ENCODE assay signal across 1 cellular context in the genomic region with DNA sequence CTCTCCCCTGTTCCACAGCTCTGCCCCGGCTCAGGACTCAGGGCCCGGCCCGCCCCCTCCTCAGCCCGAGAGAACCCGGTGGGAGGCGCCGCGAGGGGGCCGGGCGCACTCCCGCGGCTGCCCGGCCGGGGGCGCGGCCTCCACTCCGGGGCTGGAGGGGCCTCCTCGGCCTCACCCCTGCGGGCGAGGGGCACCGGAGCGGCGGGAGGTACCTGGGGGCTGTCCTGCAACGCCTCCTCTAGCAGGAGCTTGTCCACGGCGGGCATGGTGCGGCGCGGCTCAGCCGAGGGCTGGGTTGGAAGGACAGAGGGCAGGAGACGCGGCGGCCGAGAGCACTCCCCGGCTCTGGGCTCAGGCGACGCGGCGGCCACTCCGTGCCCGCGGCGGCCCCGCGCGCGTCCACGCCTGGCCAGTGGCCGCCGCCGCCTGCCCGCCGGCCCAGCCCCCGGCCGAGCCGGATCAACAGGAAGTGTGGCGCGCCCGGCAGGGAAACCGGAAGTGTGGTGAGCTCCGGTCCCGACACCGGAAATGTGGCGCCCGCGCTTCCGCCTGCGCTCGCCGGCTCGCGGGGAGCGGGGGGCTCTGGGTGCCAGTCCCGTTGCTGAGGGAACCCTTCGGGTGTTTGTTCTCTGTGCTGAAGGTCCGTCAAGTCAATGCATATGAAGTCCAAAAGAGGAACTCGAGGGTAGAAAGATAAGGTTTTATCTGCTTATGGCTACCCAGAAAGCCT.
TF ChIP-seq lines count a peak whose summit lies in the region.

APPL2 (minus strand) TSS at position 428 of the 730 bp plus-strand sequence; CDS start at position 266, 162 bp downstream.

TF ChIP-seq in HepG2, 621 proteins besides CTCF, POLR2A, EP300 and RAD21 (continued from another document and continues in another):
- TF ChIP-seq DNMT1 (CRISPR knock-in tag; IDR thresholded peaks at IDR 0.05): 0 out of 2 replicates have a peak, but pooled peaks have one; percentile 76
- peak; percentile 97 for TF ChIP-seq ZFY (CRISPR knock-in tag; IDR thresholded peaks at IDR 0.05)
- TF ChIP-seq ZNF589 (CRISPR knock-in tag; conservative IDR thresholded peaks at IDR 0.05): 0 out of 2 replicates have a peak, but pooled peaks have one; percentile 25
- TF ChIP-seq ZNF30 (CRISPR knock-in tag; IDR thresholded peaks at IDR 0.05): no peak
- peak; percentile 67 for TF ChIP-seq ZNF335 (CRISPR knock-in tag; IDR thresholded peaks at IDR 0.05)
- TF ChIP-seq ZBTB1 (CRISPR knock-in tag; IDR thresholded peaks at IDR 0.05; ENCODE audit: borderline replicate concordance): no peak
- TF ChIP-seq ZNF20 (CRISPR knock-in tag; IDR thresholded peaks at IDR 0.05): no peak
- peak; percentile 68; the same call in 1 of the 2 replicates for TF ChIP-seq MTA1 (CRISPR knock-in tag; IDR thresholded peaks at IDR 0.05; ENCODE audit: borderline replicate concordance)
- peak; percentile 43 for TF ChIP-seq ZNF18 (CRISPR knock-in tag; IDR thresholded peaks at IDR 0.05; ENCODE audit: insufficient replicate concordance)
- TF ChIP-seq ZBTB7A (CRISPR knock-in tag; IDR thresholded peaks at IDR 0.05): peak; percentile 48; the same call in 1 of the 2 replicates
- no peak for TF ChIP-seq TEF (CRISPR knock-in tag; IDR thresholded peaks at IDR 0.05)
- TF ChIP-seq, protein P1, sequence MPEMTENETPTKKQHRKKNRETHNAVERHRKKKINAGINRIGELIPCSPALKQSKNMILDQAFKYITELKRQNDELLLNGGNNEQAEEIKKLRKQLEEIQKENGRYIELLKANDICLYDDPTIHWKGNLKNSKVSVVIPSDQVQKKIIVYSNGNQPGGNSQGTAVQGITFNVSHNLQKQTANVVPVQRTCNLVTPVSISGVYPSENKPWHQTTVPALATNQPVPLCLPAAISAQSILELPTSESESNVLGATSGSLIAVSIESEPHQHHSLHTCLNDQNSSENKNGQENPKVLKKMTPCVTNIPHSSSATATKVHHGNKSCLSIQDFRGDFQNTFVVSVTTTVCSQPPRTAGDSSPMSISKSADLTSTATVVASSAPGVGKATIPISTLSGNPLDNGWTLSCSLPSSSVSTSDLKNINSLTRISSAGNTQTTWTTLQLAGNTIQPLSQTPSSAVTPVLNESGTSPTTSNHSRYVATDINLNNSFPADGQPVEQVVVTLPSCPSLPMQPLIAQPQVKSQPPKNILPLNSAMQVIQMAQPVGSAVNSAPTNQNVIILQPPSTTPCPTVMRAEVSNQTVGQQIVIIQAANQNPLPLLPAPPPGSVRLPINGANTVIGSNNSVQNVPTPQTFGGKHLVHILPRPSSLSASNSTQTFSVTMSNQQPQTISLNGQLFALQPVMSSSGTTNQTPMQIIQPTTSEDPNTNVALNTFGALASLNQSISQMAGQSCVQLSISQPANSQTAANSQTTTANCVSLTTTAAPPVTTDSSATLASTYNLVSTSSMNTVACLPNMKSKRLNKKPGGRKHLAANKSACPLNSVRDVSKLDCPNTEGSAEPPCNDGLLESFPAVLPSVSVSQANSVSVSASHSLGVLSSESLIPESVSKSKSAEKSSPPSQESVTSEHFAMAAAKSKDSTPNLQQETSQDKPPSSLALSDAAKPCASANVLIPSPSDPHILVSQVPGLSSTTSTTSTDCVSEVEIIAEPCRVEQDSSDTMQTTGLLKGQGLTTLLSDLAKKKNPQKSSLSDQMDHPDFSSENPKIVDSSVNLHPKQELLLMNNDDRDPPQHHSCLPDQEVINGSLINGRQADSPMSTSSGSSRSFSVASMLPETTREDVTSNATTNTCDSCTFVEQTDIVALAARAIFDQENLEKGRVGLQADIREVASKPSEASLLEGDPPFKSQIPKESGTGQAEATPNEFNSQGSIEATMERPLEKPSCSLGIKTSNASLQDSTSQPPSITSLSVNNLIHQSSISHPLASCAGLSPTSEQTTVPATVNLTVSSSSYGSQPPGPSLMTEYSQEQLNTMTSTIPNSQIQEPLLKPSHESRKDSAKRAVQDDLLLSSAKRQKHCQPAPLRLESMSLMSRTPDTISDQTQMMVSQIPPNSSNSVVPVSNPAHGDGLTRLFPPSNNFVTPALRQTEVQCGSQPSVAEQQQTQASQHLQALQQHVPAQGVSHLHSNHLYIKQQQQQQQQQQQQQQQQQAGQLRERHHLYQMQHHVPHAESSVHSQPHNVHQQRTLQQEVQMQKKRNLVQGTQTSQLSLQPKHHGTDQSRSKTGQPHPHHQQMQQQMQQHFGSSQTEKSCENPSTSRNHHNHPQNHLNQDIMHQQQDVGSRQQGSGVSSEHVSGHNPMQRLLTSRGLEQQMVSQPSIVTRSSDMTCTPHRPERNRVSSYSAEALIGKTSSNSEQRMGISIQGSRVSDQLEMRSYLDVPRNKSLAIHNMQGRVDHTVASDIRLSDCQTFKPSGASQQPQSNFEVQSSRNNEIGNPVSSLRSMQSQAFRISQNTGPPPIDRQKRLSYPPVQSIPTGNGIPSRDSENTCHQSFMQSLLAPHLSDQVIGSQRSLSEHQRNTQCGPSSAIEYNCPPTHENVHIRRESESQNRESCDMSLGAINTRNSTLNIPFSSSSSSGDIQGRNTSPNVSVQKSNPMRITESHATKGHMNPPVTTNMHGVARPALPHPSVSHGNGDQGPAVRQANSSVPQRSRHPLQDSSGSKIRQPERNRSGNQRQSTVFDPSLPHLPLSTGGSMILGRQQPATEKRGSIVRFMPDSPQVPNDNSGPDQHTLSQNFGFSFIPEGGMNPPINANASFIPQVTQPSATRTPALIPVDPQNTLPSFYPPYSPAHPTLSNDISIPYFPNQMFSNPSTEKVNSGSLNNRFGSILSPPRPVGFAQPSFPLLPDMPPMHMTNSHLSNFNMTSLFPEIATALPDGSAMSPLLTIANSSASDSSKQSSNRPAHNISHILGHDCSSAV (CRISPR knock-in tag; IDR thresholded peaks at IDR 0.05; ENCODE audit: borderline replicate concordance): no peak
- no peak for TF ChIP-seq ADNP (CRISPR knock-in tag; IDR thresholded peaks at IDR 0.05)
- TF ChIP-seq ZNF441 (CRISPR knock-in tag; IDR thresholded peaks at IDR 0.05; ENCODE audit: borderline replicate concordance): peak; percentile 52; the same call in 1 of the 2 replicates
- TF ChIP-seq PRDM15 (CRISPR knock-in tag; IDR thresholded peaks at IDR 0.05): peak; percentile 52
- peak; percentile 71 for TF ChIP-seq GATAD1 (CRISPR knock-in tag; IDR thresholded peaks at IDR 0.05)
- 0 out of 2 replicates have a peak, but pooled peaks have one; percentile 64 for TF ChIP-seq ZNF788 (CRISPR knock-in tag; IDR thresholded peaks at IDR 0.05; ENCODE audit: borderline replicate concordance)
- TF ChIP-seq MAFG (CRISPR knock-in tag; IDR thresholded peaks at IDR 0.05): no peak
- peak; percentile 46; the same call in 1 of the 2 replicates for TF ChIP-seq RXRA (CRISPR knock-in tag; IDR thresholded peaks at IDR 0.05)
- TF ChIP-seq SOX6 (IDR thresholded peaks at IDR 0.05): no peak
- TF ChIP-seq SOX6 (CRISPR knock-in tag; IDR thresholded peaks at IDR 0.05): no peak
- TF ChIP-seq ETV5 (CRISPR knock-in tag; IDR thresholded peaks at IDR 0.05; ENCODE audit: borderline replicate concordance): peak; percentile 90
- no peak for TF ChIP-seq ETS1 (CRISPR knock-in tag; IDR thresholded peaks at IDR 0.05)
- TF ChIP-seq IKZF1 (IDR thresholded peaks at IDR 0.05): no peak
- TF ChIP-seq ZNF276 (CRISPR knock-in tag; IDR thresholded peaks at IDR 0.05; ENCODE audit: low read depth): 0 out of 2 replicates have a peak, but pooled peaks have one; percentile 55
- TF ChIP-seq PHF20 (CRISPR knock-in tag; IDR thresholded peaks at IDR 0.05): peak; percentile 87
- peak; percentile 100 for TF ChIP-seq KDM2A (CRISPR knock-in tag; IDR thresholded peaks at IDR 0.05; ENCODE audit: borderline replicate concordance, low read depth)
- TF ChIP-seq ZNF281 (CRISPR knock-in tag; IDR thresholded peaks at IDR 0.05; ENCODE audit: borderline replicate concordance): 0 out of 2 replicates have a peak, but pooled peaks have one; percentile 24
- TF ChIP-seq MEF2D (CRISPR knock-in tag; IDR thresholded peaks at IDR 0.05): peak; percentile 49; the same call in 1 of the 2 replicates
- TF ChIP-seq KAT8 (CRISPR knock-in tag; IDR thresholded peaks at IDR 0.05): peak; percentile 91
- 0 out of 2 replicates have a peak, but pooled peaks have one; percentile 28 for TF ChIP-seq NKX3-1 (CRISPR knock-in tag; IDR thresholded peaks at IDR 0.05)
